19 cellular contexts compared by ENCODE assay signal in the genomic region with DNA sequence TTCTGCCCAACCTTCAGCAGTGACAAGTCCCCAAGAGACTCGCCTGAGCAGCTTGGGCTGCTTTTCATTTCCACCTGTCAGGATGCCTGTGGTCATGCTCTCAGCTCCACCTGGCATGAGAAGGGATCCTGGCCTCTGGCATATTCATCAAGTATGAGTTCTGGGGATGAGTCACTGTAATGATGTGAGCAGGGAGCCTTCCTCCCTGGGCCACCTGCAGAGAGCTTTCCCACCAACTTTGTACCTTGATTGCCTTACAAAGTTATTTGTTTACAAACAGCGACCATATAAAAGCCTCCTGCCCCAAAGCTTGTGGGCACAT. TPM values are rescaled to one million over a fixed set of nuclear protein-coding genes. Genes with fewer than 3 reads are reported as not detected.
DNase-seq lines count a peak whose midpoint lies in the region; ATAC-seq and TF ChIP-seq lines count a peak whose summit lies in the region.
"Had no signal": no experiment of that assay in that cellular context is flagged by ENCODE, and none has a peak within 500 bp of the region (broad histone marks: within the 10 kb centered on the region; RNA-seq: fewer than 3 reads in every experiment).

No MANE protein-coding gene starts in this region.

- peaks cover 29% of the 10 kb centered on the region for H3K36me3 Mint-ChIP-seq in effector memory CD8-positive, alpha-beta T cell (ENCODE audit: insufficient read depth)

- peak; percentile 40 for DNase-seq in activated CD8-positive, alpha-beta memory T cell treated with anti-CD3 and anti-CD28 coated beads, Interleukin-2, amount 50 U/mL, for 48 hours
- no peak for DNase-seq in activated CD8-positive, alpha-beta memory T cell treated with anti-CD3 and anti-CD28 coated beads for 24 hours
- DNase-seq in effector memory CD8-positive, alpha-beta T cell, result no peak
- DNase-seq in omental fat pad (ENCODE audit: low spot score) (peak; percentile 15), NCI-H2029 treated with DMSO at 0.1 percent for 48 hours (lab: John Stamatoyannopoulos, UW) (no peak), NCI-H1417 treated with DMSO at 0.1 percent for 48 hours (lab: John Stamatoyannopoulos, UW) (no peak)
- DNase-seq: activated CD4-positive, alpha-beta T cell treated with anti-CD3 and anti-CD28 coated beads, Interleukin-2, amount 50 U/mL, for 48 hours; amygdala; Caco-2; cerebellar nuclear complex; effector memory CD4-positive, alpha-beta T cell; MG63; NCI-H1930; NCI-H748 treated with DMSO at 0.1 percent for 48 hours; nucleus accumbens had no signal

- peaks cover 25 to 38% of the 10 kb centered on the region in 2 donors for H3K4me1 Mint-ChIP-seq in effector memory CD8-positive, alpha-beta T cell (ENCODE audit: low read depth in 2 of 2)

- H3K9me3 Mint-ChIP-seq in effector memory CD8-positive, alpha-beta T cell, result peaks cover 0 to 10% of the 10 kb centered on the region in 2 donors

- POLR2A ChIA-PET in HEK293 (lab: Yijun Ruan, JAX), result interaction anchor here (1.1 kb wide), 1 partner anchor 23 kb away, joined by 3 read pairs; a partner anchor contains a TSS

- no peaks in the 10 kb centered on the region for H3K36me3 ChIP-seq in HEK293 (ENCODE audit: control insufficient read depth in 2 of 2, insufficient read depth in 1 of 2, low read length in 2 of 2)
- H3K36me3 ChIP-seq: MG63 had no signal

- H3K27ac ChIP-seq in HEK293 (ENCODE audit: extremely low read depth, low read depth, low read length), result no peak overlapping the region

- ATAC-seq in effector memory CD8-positive, alpha-beta T cell (replicated peaks), result no peak
- ATAC-seq in omental fat pad (ENCODE audit: low FRiP score), result no peak
- no peak for ATAC-seq in HG02623 (IDR thresholded peaks at IDR 0.05; ENCODE audit: unreplicated experiment)
- ATAC-seq: SK-N-SH treated with all-trans-retinoic acid at 6 μM for 48 hours had no signal

- no peaks in the 10 kb centered on the region for H3K4me1 ChIP-seq in HEK293 (ENCODE audit: control insufficient read depth, insufficient read depth, low read length)

- no peak for TF ChIP-seq CTCF in HEK293 (tag by site-specific recombination; IDR thresholded peaks at IDR 0.05)
- no peak for TF ChIP-seq CTCF in omental fat pad (IDR thresholded peaks at IDR 0.05)

- peak overlapping the region; percentile 53 to 73 for H3K27ac Mint-ChIP-seq in effector memory CD8-positive, alpha-beta T cell

- no peak overlapping the region for H3K4me3 Mint-ChIP-seq in effector memory CD8-positive, alpha-beta T cell

- no peaks in the 10 kb centered on the region for H3K9me3 ChIP-seq in HEK293 (ENCODE audit: control insufficient read depth, insufficient read depth, low read depth, low read length)
- H3K9me3 ChIP-seq: Caco-2, MG63 had no signal

- no peaks in the 10 kb centered on the region for H3K27me3 Mint-ChIP-seq in effector memory CD8-positive, alpha-beta T cell

- CTCF ChIA-PET in HEK293 (lab: Yijun Ruan, JAX), result no interaction called here

- no peak overlapping the region for H3K4me3 ChIP-seq in HEK293 (ENCODE audit: low read depth, low read length)
- H3K4me3 ChIP-seq: MG63 had no signal

TF ChIP-seq in HEK293, 187 proteins besides CTCF, POLR2A, EP300 and RAD21:
- no peak for TF ChIP-seq HOXD13 (CRISPR knock-in tag; IDR thresholded peaks at IDR 0.05; ENCODE audit: borderline replicate concordance)
- no peak for TF ChIP-seq ZNF211 (tag by site-specific recombination; IDR thresholded peaks at IDR 0.05; ENCODE audit: low read depth)
- TF ChIP-seq, protein P1, sequence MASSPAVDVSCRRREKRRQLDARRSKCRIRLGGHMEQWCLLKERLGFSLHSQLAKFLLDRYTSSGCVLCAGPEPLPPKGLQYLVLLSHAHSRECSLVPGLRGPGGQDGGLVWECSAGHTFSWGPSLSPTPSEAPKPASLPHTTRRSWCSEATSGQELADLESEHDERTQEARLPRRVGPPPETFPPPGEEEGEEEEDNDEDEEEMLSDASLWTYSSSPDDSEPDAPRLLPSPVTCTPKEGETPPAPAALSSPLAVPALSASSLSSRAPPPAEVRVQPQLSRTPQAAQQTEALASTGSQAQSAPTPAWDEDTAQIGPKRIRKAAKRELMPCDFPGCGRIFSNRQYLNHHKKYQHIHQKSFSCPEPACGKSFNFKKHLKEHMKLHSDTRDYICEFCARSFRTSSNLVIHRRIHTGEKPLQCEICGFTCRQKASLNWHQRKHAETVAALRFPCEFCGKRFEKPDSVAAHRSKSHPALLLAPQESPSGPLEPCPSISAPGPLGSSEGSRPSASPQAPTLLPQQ (tag by site-specific recombination; IDR thresholded peaks at IDR 0.05), result no peak
- no peak for TF ChIP-seq ZNF777 (tag by site-specific recombination; IDR thresholded peaks at IDR 0.05; ENCODE audit: borderline replicate concordance)
- TF ChIP-seq GLIS1 (tag by site-specific recombination; IDR thresholded peaks at IDR 0.05), result peak; percentile 7; the same call in 1 of the 2 replicates
- TF ChIP-seq ZNF600 (tag by site-specific recombination; IDR thresholded peaks at IDR 0.05), result no peak
- no peak for TF ChIP-seq ZNF248 (tag by site-specific recombination; IDR thresholded peaks at IDR 0.05)
- no peak for TF ChIP-seq ZBTB8A (tag by site-specific recombination; IDR thresholded peaks at IDR 0.05)
TF ChIP-seq in HEK293: peak in this region for 1.

RNA-seq across cellular contexts. Expression of a gene that starts 3.5 kb away (rescaled TPM):
- total RNA-seq in omental fat pad, result 10 to 100 TPM; 37.6 to 78.0 (median 53.6) TPM
- total RNA-seq: G401 had no signal

RNA-seq across cellular contexts. Expression of a gene that starts 5.0 kb away (rescaled TPM):
- total RNA-seq in omental fat pad, result 10 to 100 TPM; 48.1 to 69.5 (median 62.5) TPM

RNA-seq across cellular contexts. Expression of a gene that starts 23.4 kb away (rescaled TPM):
- total RNA-seq in omental fat pad, result 10 to 100 TPM; 29.8 to 51.7 (median 45.5) TPM

Comparison
In these comparisons a context has a peak if more than half of its experiments do, and no peak if none do; other contexts are left out.
1. DNase-seq: peak in activated CD8-positive, alpha-beta memory T cell treated with anti-CD3 and anti-CD28 coated beads, Interleukin-2, amount 50 U/mL, for 48 hours (single experiment) and omental fat pad (single experiment); none in activated CD8-positive, alpha-beta memory T cell treated with anti-CD3 and anti-CD28 coated beads for 24 hours (single experiment), effector memory CD8-positive, alpha-beta T cell (0 of 3), NCI-H2029 treated with DMSO at 0.1 percent for 48 hours (single experiment) and NCI-H1417 treated with DMSO at 0.1 percent for 48 hours (single experiment).